In the genomic region with DNA sequence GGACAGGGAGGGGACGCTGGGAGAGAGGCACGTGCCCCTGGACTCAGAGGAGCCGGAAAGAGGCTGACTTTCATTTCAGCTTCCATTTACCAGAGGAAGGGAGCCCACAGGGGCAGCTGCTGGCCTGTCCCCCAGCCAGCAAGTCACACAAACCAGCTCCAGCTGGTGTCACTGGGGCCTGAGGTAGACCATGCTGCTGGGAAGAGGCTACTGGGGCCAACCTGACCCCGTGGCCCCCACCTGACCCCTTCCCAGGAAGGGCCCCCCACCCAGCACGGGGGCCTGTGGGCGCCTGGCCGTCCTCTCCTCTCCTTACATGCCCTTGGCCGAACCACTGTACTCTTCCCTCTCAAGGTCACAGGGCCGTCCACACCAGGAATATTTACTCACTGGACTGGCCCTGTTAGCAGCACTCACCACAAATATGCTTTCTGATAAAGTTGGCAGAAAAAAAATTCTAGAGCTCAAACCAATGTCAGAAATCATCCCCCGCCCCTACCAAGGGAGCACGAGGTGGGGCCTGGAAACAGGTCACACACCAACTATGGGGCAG, we compare ENCODE assay signal across 12 cellular contexts.
DNase-seq lines count a peak whose midpoint lies in the region; ATAC-seq and TF ChIP-seq lines count a peak whose summit lies in the region.
"Had no signal": no experiment of that assay in that cellular context is flagged by ENCODE, and none has a peak within 500 bp of the region (broad histone marks: within the 10 kb centered on the region; RNA-seq: fewer than 3 reads in every experiment).

No MANE protein-coding gene starts in this region.

- H4K20me1 ChIP-seq in H9 (ENCODE audit: control insufficient read depth, insufficient read depth, insufficient read length) = no peaks in the 10 kb centered on the region

- H3K79me2 ChIP-seq in H9 (ENCODE audit: insufficient read depth, low read length) = no peaks in the 10 kb centered on the region

- H3K79me1 ChIP-seq in H9 (ENCODE audit: insufficient read depth, low read depth, low read length, poor library complexity, severe bottlenecking) = no peaks in the 10 kb centered on the region

- peak overlapping the region in 1 of 3 experiments; percentile 37; a peak in 1 of 7 replicates for H3K27ac Mint-ChIP-seq in H9
- H3K27ac Mint-ChIP-seq: activated CD8-positive, alpha-beta memory T cell treated with anti-CD3 and anti-CD28 coated beads, Interleukin-2, amount 10 ng/mL, durations not matched to agents 7 days and 5 days had no signal

- no peak overlapping the region for H3T11ph ChIP-seq in H9 (ENCODE audit: low read length)

- no peak overlapping the region for H3K56ac ChIP-seq in H9 (ENCODE audit: insufficient read length, low read depth, low read length)

- no CpG with 5 or more reads among the region's 11 CpGs for WGBS in H9 (ENCODE audit: extremely low coverage, insufficient read length, low lambda C conversion rate)

- H3K4me2 ChIP-seq in H9 (ENCODE audit: insufficient read depth, insufficient read length, low read length) = no peak overlapping the region

- H2BK12ac ChIP-seq in H9 (ENCODE audit: insufficient read length, low read depth, low read length) = no peak overlapping the region

- no peaks in the 10 kb centered on the region for H3K27me3 ChIP-seq in H9 (ENCODE audit: insufficient read depth, low read length)
- H3K27me3 ChIP-seq in gastrocnemius medialis = no peaks in the 10 kb centered on the region

- H3K9me3 ChIP-seq in H9 (ENCODE audit: control insufficient read depth, low read depth, low read length) (no peaks in the 10 kb centered on the region), gastrocnemius medialis (no peaks in the 10 kb centered on the region)

- no peak overlapping the region for H3K4ac ChIP-seq in H9 (ENCODE audit: low read depth, low read length)

- peak overlapping the region in 1 of 4 donors; percentile 25 for H3K4me3 ChIP-seq in gastrocnemius medialis

- ATAC-seq in left lobe of liver = peak; percentile 84
- peak in 1 of 2 donors; percentile 34 for ATAC-seq in gastrocnemius medialis
- ATAC-seq in HG03565 (IDR thresholded peaks at IDR 0.05; ENCODE audit: unreplicated experiment) = no peak
- ATAC-seq in GM18861 (IDR thresholded peaks at IDR 0.05; ENCODE audit: unreplicated experiment) = no peak
- ATAC-seq: activated CD8-positive, alpha-beta memory T cell treated with anti-CD3 and anti-CD28 coated beads, Interleukin-2, amount 10 ng/mL, durations not matched to agents 7 days and 5 days had no signal

- peaks cover 36 to 45% of the 10 kb centered on the region in 2 experiments for H3K4me1 Mint-ChIP-seq in H9
- H3K4me1 Mint-ChIP-seq: activated CD8-positive, alpha-beta memory T cell treated with anti-CD3 and anti-CD28 coated beads, Interleukin-2, amount 10 ng/mL, durations not matched to agents 7 days and 5 days had no signal

- H3K9me3 Mint-ChIP-seq in H9 = no peaks in the 10 kb centered on the region; a peak in 1 of 5 replicates
- H3K9me3 Mint-ChIP-seq: IgD-negative memory B cell had no signal

- no peak overlapping the region for H3K18ac ChIP-seq in H9 (ENCODE audit: insufficient read length, low read depth, low read length)

- H2BK20ac ChIP-seq in H9 (ENCODE audit: low read depth, low read length, poor library complexity, severe bottlenecking) = no peak overlapping the region

- in situ Hi-C loops in gastrocnemius medialis (cut with MboI; ENCODE audit: low sequenced_read_pairs in 4 of 4) = loop anchor here in 3 of 4 donors (10.0 to 25.0 kb wide), 2 partner anchors 101 to 109 kb away; partner anchors contain the start of gene CASZ1 (in 3 of the 3)

- H2BK15ac ChIP-seq in H9 (ENCODE audit: low read depth, low read length) = no peak overlapping the region

- H2BK5ac ChIP-seq in H9 (ENCODE audit: insufficient read length, low read length) = no peak overlapping the region

- no peaks in the 10 kb centered on the region for H3K36me3 Mint-ChIP-seq in H9 (ENCODE audit: insufficient read depth in 1 of 3, low read depth in 3 of 3)
- H3K36me3 Mint-ChIP-seq: activated CD8-positive, alpha-beta memory T cell treated with anti-CD3 and anti-CD28 coated beads, Interleukin-2, amount 10 ng/mL, durations not matched to agents 7 days and 5 days had no signal

- TF ChIP-seq CTCF in H9 (conservative IDR thresholded peaks at IDR 0.05) (no peak), gastrocnemius medialis (IDR thresholded peaks at IDR 0.05 in 4 of 5, conservative IDR thresholded peaks at IDR 0.05 in 1 of 5) (no peak)

- H3K23ac ChIP-seq in H9 (ENCODE audit: insufficient read length, low read depth, low read length) = no peak overlapping the region

- no peak overlapping the region for H4K91ac ChIP-seq in H9 (ENCODE audit: insufficient read length, low read depth, low read length)

- H3K14ac ChIP-seq in H9 (ENCODE audit: insufficient read depth, low read length) = peak overlapping the region; percentile 31; the same call in 1 of the 2 replicates

- no peak for TF ChIP-seq POLR2A in gastrocnemius medialis (IDR thresholded peaks at IDR 0.05)

- no peak overlapping the region for H4K8ac ChIP-seq in H9 (replicated peaks; ENCODE audit: insufficient read length, low read depth, low read length)

- H3K9ac ChIP-seq in H9 (ENCODE audit: extremely low read depth, insufficient read length, low read length) = no peak overlapping the region

- intact Hi-C loops in gastrocnemius medialis (cut with DNase I; ENCODE audit: low total_unique reads) = no loop called here

- H2AFZ ChIP-seq in H9 (ENCODE audit: low read length) = no peak overlapping the region

- no peak overlapping the region for H3K4me3 Mint-ChIP-seq in H9
- H3K4me3 Mint-ChIP-seq: activated CD8-positive, alpha-beta memory T cell treated with anti-CD3 and anti-CD28 coated beads, Interleukin-2, amount 10 ng/mL, durations not matched to agents 7 days and 5 days; IgD-negative memory B cell had no signal

- no peak overlapping the region for H3K27ac ChIP-seq in H9 (ENCODE audit: insufficient read length, low read depth, low read length)
- H3K27ac ChIP-seq in gastrocnemius medialis = peak overlapping the region; percentile 71 to 81 (median 74)

- H3K4me1 ChIP-seq in H9 (ENCODE audit: insufficient read depth, low read length) (0 out of 2 replicates have a peak, but pooled peaks cover 4% of the 10 kb centered on the region), gastrocnemius medialis (peaks cover 98% of the 10 kb centered on the region in 2 donors)

- H4K5ac ChIP-seq in H9 (ENCODE audit: insufficient read length, low read depth, low read length) = no peak overlapping the region

- H2BK120ac ChIP-seq in H9 (ENCODE audit: low read depth, low read length, poor library complexity, severe bottlenecking) = no peak overlapping the region

- no peak overlapping the region for H2AK5ac ChIP-seq in H9 (ENCODE audit: insufficient read length, low read length)

- H3K36me3 ChIP-seq in gastrocnemius medialis = no peaks in the 10 kb centered on the region

- DNase-seq in H9 (no peak), astrocyte of the hippocampus (ENCODE audit: low read depth, low spot score) (peak; percentile 61), left lobe of liver (ENCODE audit: low spot score) (peak; percentile 73), gastrocnemius medialis (peak in 1 of 2 donors; percentile 45), DMS114 treated with DMSO at 0.1 percent for 48 hours (lab: John Stamatoyannopoulos, UW; ENCODE audit: unreplicated experiment) (no peak), HCEC 1CT (no peak)
- DNase-seq: activated CD8-positive, alpha-beta memory T cell treated with anti-CD3 and anti-CD28 coated beads, Interleukin-2, amount 10 ng/mL, durations not matched to agents 7 days and 5 days; NCI-H446; stimulated activated CD4-positive, alpha-beta T cell treated with anti-CD3 and anti-CD28 coated beads, Interleukin-4, amount 100 ng/mL, for 24 hours had no signal

- peaks cover 2% of the 10 kb centered on the region; the same call in 1 of the 2 replicates for H3K27me3 Mint-ChIP-seq in H9 (ENCODE audit: low read depth)
- H3K27me3 Mint-ChIP-seq: activated CD8-positive, alpha-beta memory T cell treated with anti-CD3 and anti-CD28 coated beads, Interleukin-2, amount 10 ng/mL, durations not matched to agents 7 days and 5 days; IgD-negative memory B cell had no signal

- no peaks in the 10 kb centered on the region for H3K23me2 ChIP-seq in H9 (ENCODE audit: insufficient read length, low read depth, low read length, poor library complexity, severe bottlenecking)

Comparison
In these comparisons a context has a peak if more than half of its experiments do, and no peak if none do; other contexts are left out.
1. DNase-seq: peak in astrocyte of the hippocampus (single experiment) and left lobe of liver (single experiment); none in H9 (single experiment), DMS114 treated with DMSO at 0.1 percent for 48 hours (single experiment) and HCEC 1CT (single experiment).